20 cellular contexts compared by ENCODE assay signal in genomic region chr22:26436903-26437515, GRCh38. TPM values are rescaled to one million over a fixed set of nuclear protein-coding genes. Genes with fewer than 3 reads are reported as not detected.
A peak's percentile ranks its signal among the peaks of the same experiment; 100 is the strongest.
DNase-seq lines count a peak whose midpoint lies in the region; ATAC-seq and TF ChIP-seq lines count a peak whose summit lies in the region.
"Had no signal": no experiment of that assay in that cellular context is flagged by ENCODE, and none has a peak within 500 bp of the region (broad histone marks: within the 10 kb centered on the region; RNA-seq: fewer than 3 reads in every experiment).

No MANE protein-coding gene starts in this region.

- H3K9me3 ChIP-seq in body of pancreas: no peaks in the 10 kb centered on the region
- no peaks in the 10 kb centered on the region for H3K9me3 ChIP-seq in transverse colon
- H3K9me3 ChIP-seq: vagina had no signal

- H3K27ac Mint-ChIP-seq in activated CD8-positive, alpha-beta memory T cell treated with anti-CD3 and anti-CD28 coated beads, Interleukin-2, amount 10 ng/mL, durations not matched to agents 7 days and 5 days: peak overlapping the region; percentile 33
- H3K27ac Mint-ChIP-seq: activated naive CD4-positive, alpha-beta T cell treated with anti-CD3 and anti-CD28 coated beads for 36 hours; natural killer cell treated with Interleukin-12 subunit alpha and Interleukin-12 subunit beta and Interleukin-15 and Interleukin-18, amount 100 ng/mL, for 72 hours; progenitor cell of endocrine pancreas had no signal

- H3K4me1 ChIP-seq in body of pancreas: peaks cover 14% of the 10 kb centered on the region
- H3K4me1 ChIP-seq in transverse colon: peaks cover 0 to 26% (median 17%) of the 10 kb centered on the region in 4 donors

- H3K36me3 Mint-ChIP-seq in activated CD8-positive, alpha-beta memory T cell treated with anti-CD3 and anti-CD28 coated beads, Interleukin-2, amount 10 ng/mL, durations not matched to agents 7 days and 5 days: peaks cover 34% of the 10 kb centered on the region

- H3K36me3 ChIP-seq in body of pancreas (replicated peaks in 1 of 2; ENCODE audit: insufficient read depth in 1 of 2, low read depth in 2 of 2): no peaks in the 10 kb centered on the region
- H3K36me3 ChIP-seq in transverse colon: no peaks in the 10 kb centered on the region
- H3K36me3 ChIP-seq: vagina had no signal

- TF ChIP-seq POLR2A in body of pancreas (IDR thresholded peaks at IDR 0.05) (peak in 1 of 3 donors; percentile 23), transverse colon (IDR thresholded peaks at IDR 0.05) (peak; percentile 40)

- no peak for TF ChIP-seq EP300 in transverse colon (IDR thresholded peaks at IDR 0.05; ENCODE audit: low read depth)

- CTCF ChIA-PET in activated CD8-positive, alpha-beta memory T cell treated with anti-CD3 and anti-CD28 coated beads, Interleukin-2, amount 10 ng/mL, durations not matched to agents 7 days and 5 days (lab: Charles Lee): interaction anchor here (1.8 to 3.8 kb wide), 2 partner anchors 23 to 70 kb away, joined by 4 to 13 read pairs; no protein-coding TSS in a partner anchor

- peaks cover 56% of the 10 kb centered on the region for H3K4me1 Mint-ChIP-seq in activated CD8-positive, alpha-beta memory T cell treated with anti-CD3 and anti-CD28 coated beads, Interleukin-2, amount 10 ng/mL, durations not matched to agents 7 days and 5 days

- in situ Hi-C loops in transverse colon (cut with MboI; ENCODE audit: low pct_ligation_motif_present in 1 of 4, low pct_unique_long_range_greater_than_20kb in 1 of 4, low sequenced_read_pairs in 3 of 4): no loop called here

- 35 to 36% methylated on average over 11 of the region's 11 CpGs for WGBS in body of pancreas, 2 donors
- WGBS in transverse colon (ENCODE audit: low coverage in 1 of 2), 2 donors: 52% methylated on average over 11 of the region's 11 CpGs; no CpG with 5 or more reads in 1 of the 2 donors

- no peak overlapping the region for H3K4me3 Mint-ChIP-seq in activated CD8-positive, alpha-beta memory T cell treated with anti-CD3 and anti-CD28 coated beads, Interleukin-2, amount 10 ng/mL, durations not matched to agents 7 days and 5 days
- H3K4me3 Mint-ChIP-seq: activated naive CD4-positive, alpha-beta T cell treated with anti-CD3 and anti-CD28 coated beads for 36 hours; CD14-positive monocyte; natural killer cell treated with Interleukin-12 subunit alpha and Interleukin-12 subunit beta and Interleukin-15 and Interleukin-18, amount 100 ng/mL, for 72 hours had no signal

- H3K4me3 ChIP-seq in body of pancreas (no peak overlapping the region), transverse colon (no peak overlapping the region)
- H3K4me3 ChIP-seq: coronary artery, skin epidermis, vagina had no signal

- DNase-seq in activated CD8-positive, alpha-beta memory T cell treated with anti-CD3 and anti-CD28 coated beads, Interleukin-2, amount 10 ng/mL, durations not matched to agents 7 days and 5 days: no peak
- DNase-seq in activated CD8-positive, alpha-beta memory T cell treated with anti-CD3 and anti-CD28 coated beads, Interleukin-2, amount 50 U/mL, for 48 hours: no peak
- DNase-seq in body of pancreas: peak; percentile 53 to 71 (median 64)
- peak; percentile 28 for DNase-seq in kidney tubule cell (ENCODE audit: low spot score)
- DNase-seq in transverse colon: peak; percentile 72
- no peak for DNase-seq in T-helper 9 cell
- DNase-seq in effector CD4-positive, alpha-beta T cell: no peak
- no peak for DNase-seq in superior temporal gyrus (ENCODE audit: extremely low spot score)
- DNase-seq: activated naive CD4-positive, alpha-beta T cell treated with anti-CD3 and anti-CD28 coated beads for 36 hours; DMS 273 treated with DMSO at 0.1 percent for 48 hours; foreskin melanocyte; HCEC 1CT; NCI-H1436 treated with DMSO at 0.1 percent for 48 hours; stimulated activated CD4-positive, alpha-beta T cell treated with anti-CD3 and anti-CD28 coated beads, Interleukin-4, amount 100 ng/mL, for 1 hour had no signal

- ATAC-seq in activated CD8-positive, alpha-beta memory T cell treated with anti-CD3 and anti-CD28 coated beads, Interleukin-2, amount 10 ng/mL, durations not matched to agents 7 days and 5 days: no peak
- ATAC-seq in body of pancreas: peak; percentile 93
- ATAC-seq: natural killer cell treated with Interleukin-12 subunit alpha and Interleukin-12 subunit beta and Interleukin-15 and Interleukin-18, amount 100 ng/mL, for 72 hours had no signal

- TF ChIP-seq CTCF in body of pancreas (IDR thresholded peaks at IDR 0.05): peak in 3 of 7 experiments; percentile 13 to 39 (median 31)
- TF ChIP-seq CTCF in transverse colon (IDR thresholded peaks at IDR 0.05): peak in 3 of 5 experiments; percentile 16 to 66 (median 51)

- H3K9me3 Mint-ChIP-seq in activated CD8-positive, alpha-beta memory T cell treated with anti-CD3 and anti-CD28 coated beads, Interleukin-2, amount 10 ng/mL, durations not matched to agents 7 days and 5 days (ENCODE audit: low read depth): no peaks in the 10 kb centered on the region
- H3K9me3 Mint-ChIP-seq: activated naive CD4-positive, alpha-beta T cell treated with anti-CD3 and anti-CD28 coated beads for 36 hours; CD14-positive monocyte; natural killer cell treated with Interleukin-12 subunit alpha and Interleukin-12 subunit beta and Interleukin-15 and Interleukin-18, amount 100 ng/mL, for 72 hours had no signal

- H3K27me3 ChIP-seq in body of pancreas (no peaks in the 10 kb centered on the region), transverse colon (no peaks in the 10 kb centered on the region)
- H3K27me3 ChIP-seq: vagina had no signal

- H3K27ac ChIP-seq in body of pancreas (peak overlapping the region; percentile 7 to 66 (median 32)), transverse colon (peak overlapping the region; percentile 65 to 71 (median 68))
- H3K27ac ChIP-seq: coronary artery, vagina had no signal

- no peaks in the 10 kb centered on the region for H3K27me3 Mint-ChIP-seq in activated CD8-positive, alpha-beta memory T cell treated with anti-CD3 and anti-CD28 coated beads, Interleukin-2, amount 10 ng/mL, durations not matched to agents 7 days and 5 days
- H3K27me3 Mint-ChIP-seq: natural killer cell treated with Interleukin-12 subunit alpha and Interleukin-12 subunit beta and Interleukin-15 and Interleukin-18, amount 100 ng/mL, for 72 hours; progenitor cell of endocrine pancreas had no signal

- intact Hi-C loops in body of pancreas (cut with DNase I): no loop called here
- intact Hi-C loops in transverse colon (cut with DNase I; ENCODE audit: low total_unique reads): no loop called here

RNA-seq across cellular contexts. Expression of gene ASPHD2, which starts 7.9 kb away (rescaled TPM):
- 10 to 100 TPM; 15.3 to 17.0 TPM for total RNA-seq in activated CD8-positive, alpha-beta memory T cell treated with anti-CD3 and anti-CD28 coated beads, Interleukin-2, amount 10 ng/mL, durations not matched to agents 7 days and 5 days
- 1 to 10 TPM in 1 of 2 donors, under 1 TPM in 1; 0.33 to 1.6 TPM for total RNA-seq in body of pancreas
- total RNA-seq in transverse colon: 1 to 10 TPM in 2 of 4 donors, under 1 TPM in 2; 0.20 to 2.2 (median 1.2) TPM

RNA-seq across cellular contexts. Expression of gene HPS4, which starts 46.6 kb away (rescaled TPM):
- total RNA-seq in activated CD8-positive, alpha-beta memory T cell treated with anti-CD3 and anti-CD28 coated beads, Interleukin-2, amount 10 ng/mL, durations not matched to agents 7 days and 5 days: 10 to 100 TPM; 39.3 to 41.2 TPM
- total RNA-seq in body of pancreas (10 to 100 TPM; 28.3 to 42.5 TPM), transverse colon (10 to 100 TPM; 29.1 to 51.2 (median 37.2) TPM)

RNA-seq across cellular contexts. Expression of gene SRRD, which starts 46.7 kb away (rescaled TPM):
- 10 to 100 TPM; 17.5 to 22.6 TPM for total RNA-seq in activated CD8-positive, alpha-beta memory T cell treated with anti-CD3 and anti-CD28 coated beads, Interleukin-2, amount 10 ng/mL, durations not matched to agents 7 days and 5 days
- total RNA-seq in body of pancreas (1 to 10 TPM; 5.3 to 7.5 TPM), transverse colon (10 to 100 TPM in 1 of 4 donors, 1 to 10 TPM in 3; 3.0 to 11.4 (median 6.2) TPM)

Comparison
In these comparisons a context has a peak if more than half of its experiments do, and no peak if none do; other contexts are left out.
1. DNase-seq: peak in body of pancreas (4 of 4), kidney tubule cell (single experiment) and transverse colon (single experiment); none in activated CD8-positive, alpha-beta memory T cell treated with anti-CD3 and anti-CD28 coated beads, Interleukin-2, amount 10 ng/mL, durations not matched to agents 7 days and 5 days (single experiment), activated CD8-positive, alpha-beta memory T cell treated with anti-CD3 and anti-CD28 coated beads, Interleukin-2, amount 50 U/mL, for 48 hours (single experiment), T-helper 9 cell (single experiment), effector CD4-positive, alpha-beta T cell (single experiment) and superior temporal gyrus (single experiment).
2. RNA of gene ASPHD2, which starts 7.9 kb away (total RNA-seq): 15.3 to 17.0 TPM in activated CD8-positive, alpha-beta memory T cell treated with anti-CD3 and anti-CD28 coated beads, Interleukin-2, amount 10 ng/mL, durations not matched to agents 7 days and 5 days; 0.20 to 2.2 TPM in transverse colon and 0.33 to 1.6 TPM in body of pancreas; every median in the first group is over 4 times any median in the second.